In genomic region chr6:137878070-137878809, GRCh38 we compare ENCODE assay signal across 14 cellular contexts. TPM values are rescaled to one million over a fixed set of nuclear protein-coding genes. Genes with fewer than 3 reads are reported as not detected.
DNase-seq lines count a peak whose midpoint lies in the region; ATAC-seq, FAIRE-seq and TF ChIP-seq lines count a peak whose summit lies in the region.
"Had no signal": no experiment of that assay in that cellular context is flagged by ENCODE, and none has a peak within 500 bp of the region (broad histone marks: within the 10 kb centered on the region; RNA-seq: fewer than 3 reads in every experiment).

No MANE protein-coding gene starts in this region.

- H3K9ac ChIP-seq in KMS-11: no peak overlapping the region

- peaks cover 5% of the 10 kb centered on the region for H3K27me3 Mint-ChIP-seq in CD4-positive, alpha-beta T cell
- no peaks in the 10 kb centered on the region for H3K27me3 Mint-ChIP-seq in central memory CD8-positive, alpha-beta T cell

- CTCF ChIA-PET in CD4-positive, alpha-beta T cell (lab: Charles Lee): interaction anchor here (0.9 to 1.9 kb wide), 2 partner anchors 11 to 67 kb away, joined by 3 to 5 read pairs; partner anchors contain the start of gene TNFAIP3

- H3K9me3 ChIP-seq in CD4-positive, alpha-beta T cell (ENCODE audit: control insufficient read depth, low read length): no peaks in the 10 kb centered on the region
- no peaks in the 10 kb centered on the region for H3K9me3 ChIP-seq in spleen
- H3K9me3 ChIP-seq: adrenal gland had no signal

- H3K4me3 Mint-ChIP-seq in CD4-positive, alpha-beta T cell: peak overlapping the region; percentile 76
- H3K4me3 Mint-ChIP-seq in central memory CD8-positive, alpha-beta T cell: peak overlapping the region; percentile 71

- no peak overlapping the region for H2AFZ ChIP-seq in KMS-11 (ENCODE audit: low read depth)
- H2AFZ ChIP-seq: hepatocyte had no signal

- H3K79me2 ChIP-seq in KMS-11 (ENCODE audit: insufficient read depth, low read depth): peaks cover 69% of the 10 kb centered on the region

- intact Hi-C loops in CD4-positive, alpha-beta T cell (cut with DNase I, micrococcal nuclease): loop anchor here in 1 of 2 experiments (5.0 kb wide), 1 partner anchor 234 kb away; no protein-coding TSS in a partner anchor
- intact Hi-C loops in spleen (cut with DNase I; ENCODE audit: low total_unique reads): no loop called here

- H3K27ac ChIP-seq in CD4-positive, alpha-beta T cell (ENCODE audit: low read depth, low read length): no peak overlapping the region
- H3K27ac ChIP-seq in KMS-11: peak overlapping the region; percentile 1; the same call in 1 of the 2 replicates
- H3K27ac ChIP-seq in spleen: peak overlapping the region in 7 of 8 donors; percentile 5 to 99 (median 58)
- H3K27ac ChIP-seq: hepatocyte, SK-N-MC had no signal

- H3K36me3 ChIP-seq in KMS-11 (ENCODE audit: insufficient read depth) (peaks cover 59% of the 10 kb centered on the region; the same call in 1 of the 2 replicates), spleen (peaks cover 10 to 98% (median 86%) of the 10 kb centered on the region in 6 donors)

- peak overlapping the region; percentile 95 for H3K27ac Mint-ChIP-seq in CD4-positive, alpha-beta T cell
- peak overlapping the region; percentile 99 for H3K27ac Mint-ChIP-seq in central memory CD8-positive, alpha-beta T cell (ENCODE audit: low read depth)

- H3K36me3 Mint-ChIP-seq in CD4-positive, alpha-beta T cell (ENCODE audit: low read depth): peaks cover 98% of the 10 kb centered on the region
- H3K36me3 Mint-ChIP-seq in central memory CD8-positive, alpha-beta T cell (ENCODE audit: insufficient read depth): peaks cover 97% of the 10 kb centered on the region

- H3K4me1 ChIP-seq in KMS-11 (ENCODE audit: low read depth, poor library complexity, severe bottlenecking) (peaks cover 100% of the 10 kb centered on the region), spleen (peaks cover 21 to 100% (median 64%) of the 10 kb centered on the region in 6 donors)

- POLR2A ChIA-PET in CD4-positive, alpha-beta T cell (lab: Charles Lee): interaction anchor here (2.8 kb wide), 1 partner anchor 11 kb away, joined by 23 read pairs; the partner anchor contains the start of gene TNFAIP3

- H3K4me1 Mint-ChIP-seq in CD4-positive, alpha-beta T cell (ENCODE audit: low read depth): peaks cover 88% of the 10 kb centered on the region
- H3K4me1 Mint-ChIP-seq in central memory CD8-positive, alpha-beta T cell: peaks cover 45% of the 10 kb centered on the region

- ATAC-seq in CD4-positive, alpha-beta T cell (ENCODE audit: poor library complexity): no peak
- no peak for ATAC-seq in central memory CD8-positive, alpha-beta T cell (replicated peaks; ENCODE audit: extremely low read depth, poor library complexity, severe bottlenecking)
- no peak for ATAC-seq in HG03159 (IDR thresholded peaks at IDR 0.05; ENCODE audit: unreplicated experiment)
- no peak for ATAC-seq in omental fat pad (ENCODE audit: low FRiP score)

- no peak for TF ChIP-seq CTCF in CD4-positive, alpha-beta T cell (IDR thresholded peaks at IDR 0.05)
- TF ChIP-seq CTCF in KMS-11 (conservative IDR thresholded peaks at IDR 0.05; ENCODE audit: low read depth, low read length): no peak
- TF ChIP-seq CTCF in spleen (IDR thresholded peaks at IDR 0.05 in 8 of 11, conservative IDR thresholded peaks at IDR 0.05 in 3 of 11): no peak
- TF ChIP-seq CTCF in omental fat pad (IDR thresholded peaks at IDR 0.05): no peak

- 80 to 91% (median 88%) methylated on average over 10 to 12 of the region's 12 CpGs for WGBS in spleen, 5 donors

- TF ChIP-seq POLR2A in spleen (IDR thresholded peaks at IDR 0.05): no peak

- DNase-seq in CD4-positive, alpha-beta T cell: no peak
- peak in 1 of 2 donors; percentile 32 for DNase-seq in central memory CD8-positive, alpha-beta T cell (ENCODE audit: low spot score in 2 of 2)
- DNase-seq in spleen (no peak), NCI-H2196 treated with DMSO at 0.1 percent for 48 hours (lab: John Stamatoyannopoulos, UW; ENCODE audit: unreplicated experiment) (no peak), omental fat pad (ENCODE audit: low spot score) (no peak), frontal cortex (ENCODE audit: low spot score in 2 of 2) (no peak)
- DNase-seq: activated CD4-positive, alpha-beta T cell treated with anti-CD3 and anti-CD28 coated beads for 1 hour; NCI-H82; stimulated activated CD4-positive, alpha-beta T cell treated with anti-CD3 and anti-CD28 coated beads, Interleukin-4, amount 100 ng/mL, for 1 hour had no signal

- H3K4me2 ChIP-seq in KMS-11: no peak overlapping the region
- H3K4me2 ChIP-seq: hepatocyte had no signal

- H4K20me1 ChIP-seq in KMS-11 (ENCODE audit: insufficient read depth): no peaks in the 10 kb centered on the region

- no peaks in the 10 kb centered on the region for H3K27me3 ChIP-seq in CD4-positive, alpha-beta T cell (ENCODE audit: control insufficient read depth, insufficient read depth, low read length)
- H3K27me3 ChIP-seq in KMS-11 (ENCODE audit: insufficient read depth, low read depth) (no peaks in the 10 kb centered on the region), spleen (replicated peaks in 1 of 7) (no peaks in the 10 kb centered on the region)
- H3K27me3 ChIP-seq: adrenal gland, hepatocyte had no signal

- no peak for FAIRE-seq in frontal cortex (lab: Jason Lieb, UNC)

- H3K4me3 ChIP-seq in KMS-11 (IDR thresholded peaks at IDR 0.05; ENCODE audit: insufficient read depth, low read depth, low read length) (no peak overlapping the region), spleen (no peak overlapping the region)
- H3K4me3 ChIP-seq: adrenal gland, hepatocyte, SK-N-MC had no signal

- H3K9me3 Mint-ChIP-seq in CD4-positive, alpha-beta T cell: no peaks in the 10 kb centered on the region
- no peaks in the 10 kb centered on the region for H3K9me3 Mint-ChIP-seq in central memory CD8-positive, alpha-beta T cell

RNA-seq across cellular contexts. Expression of gene TNFAIP3, which starts 11.2 kb away (rescaled TPM):
- 1,000 to 10,000 TPM; 3,816 to 3,885 TPM for total RNA-seq in CD4-positive, alpha-beta T cell
- 100 to 1,000 TPM in 3 of 7 donors, 10 to 100 TPM in 4; 41.1 to 133 (median 69.0) TPM for total RNA-seq in spleen
- 10 to 100 TPM; 23.2 to 31.9 (median 25.0) TPM for polyA plus RNA-seq in spleen
- total RNA-seq in omental fat pad: 100 to 1,000 TPM in 1 of 4 donors, 10 to 100 TPM in 3; 24.2 to 250 (median 44.5) TPM
- total RNA-seq in frontal cortex: 1.6 TPM

Comparison
In these comparisons a context has a peak if more than half of its experiments do, and no peak if none do; other contexts are left out.
1. RNA of gene TNFAIP3, which starts 11.2 kb away (total RNA-seq): 3,816 to 3,885 TPM in CD4-positive, alpha-beta T cell; 41.1 to 133 TPM in spleen, 24.2 to 250 TPM in omental fat pad and 1.6 TPM in frontal cortex (single experiment); every median in the first group is over 10 times any median in the second.